ENCODE assay signal across 1 cellular context in the genomic region with DNA sequence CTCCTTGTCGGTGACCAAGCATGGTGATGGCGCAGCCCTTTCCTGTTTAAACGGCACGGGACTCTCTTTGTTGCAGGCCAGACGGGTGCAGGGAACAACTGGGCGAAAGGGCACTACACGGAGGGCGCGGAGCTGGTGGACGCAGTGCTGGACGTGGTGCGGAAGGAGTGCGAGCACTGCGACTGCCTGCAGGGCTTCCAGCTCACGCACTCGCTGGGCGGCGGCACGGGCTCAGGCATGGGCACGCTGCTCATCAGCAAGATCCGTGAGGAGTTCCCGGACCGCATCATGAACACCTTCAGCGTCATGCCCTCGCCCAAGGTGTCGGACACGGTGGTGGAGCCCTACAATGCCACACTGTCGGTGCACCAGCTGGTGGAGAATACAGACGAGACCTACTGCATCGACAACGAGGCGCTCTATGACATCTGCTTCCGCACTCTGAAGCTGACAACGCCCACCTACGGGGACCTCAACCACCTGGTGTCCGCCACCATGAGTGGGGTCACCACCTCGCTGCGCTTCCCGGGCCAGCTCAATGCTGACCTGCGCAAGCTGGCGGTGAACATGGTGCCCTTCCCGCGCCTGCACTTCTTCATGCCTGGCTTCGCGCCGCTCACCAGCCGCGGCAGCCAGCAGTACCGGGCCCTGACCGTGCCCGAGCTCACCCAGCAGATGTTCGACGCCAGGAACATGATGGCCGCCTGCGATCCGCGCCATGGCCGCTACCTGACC.
TF ChIP-seq lines count a peak whose summit lies in the region.

No MANE protein-coding gene starts in this region.

TF ChIP-seq in K562, 482 proteins besides CTCF, POLR2A, EP300 and RAD21:
- TF ChIP-seq BHLHE40 (IDR thresholded peaks at IDR 0.05; ENCODE audit: low read length) = no peak
- peak; percentile 59; the same call in 1 of the 2 replicates for TF ChIP-seq POLR2G (IDR thresholded peaks at IDR 0.05; ENCODE audit: low read depth, low read length)
- TF ChIP-seq, protein P1, sequence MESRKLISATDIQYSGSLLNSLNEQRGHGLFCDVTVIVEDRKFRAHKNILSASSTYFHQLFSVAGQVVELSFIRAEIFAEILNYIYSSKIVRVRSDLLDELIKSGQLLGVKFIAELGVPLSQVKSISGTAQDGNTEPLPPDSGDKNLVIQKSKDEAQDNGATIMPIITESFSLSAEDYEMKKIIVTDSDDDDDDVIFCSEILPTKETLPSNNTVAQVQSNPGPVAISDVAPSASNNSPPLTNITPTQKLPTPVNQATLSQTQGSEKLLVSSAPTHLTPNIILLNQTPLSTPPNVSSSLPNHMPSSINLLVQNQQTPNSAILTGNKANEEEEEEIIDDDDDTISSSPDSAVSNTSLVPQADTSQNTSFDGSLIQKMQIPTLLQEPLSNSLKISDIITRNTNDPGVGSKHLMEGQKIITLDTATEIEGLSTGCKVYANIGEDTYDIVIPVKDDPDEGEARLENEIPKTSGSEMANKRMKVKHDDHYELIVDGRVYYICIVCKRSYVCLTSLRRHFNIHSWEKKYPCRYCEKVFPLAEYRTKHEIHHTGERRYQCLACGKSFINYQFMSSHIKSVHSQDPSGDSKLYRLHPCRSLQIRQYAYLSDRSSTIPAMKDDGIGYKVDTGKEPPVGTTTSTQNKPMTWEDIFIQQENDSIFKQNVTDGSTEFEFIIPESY (CRISPR knock-in tag; IDR thresholded peaks at IDR 0.05) = peak; percentile 87
- TF ChIP-seq MYNN (IDR thresholded peaks at IDR 0.05) = 0 out of 2 replicates have a peak, but pooled peaks have one; percentile 7
- TF ChIP-seq MYNN (CRISPR knock-in tag; IDR thresholded peaks at IDR 0.05) = no peak
- no peak for TF ChIP-seq ZC3H8 (IDR thresholded peaks at IDR 0.05)
- no peak for TF ChIP-seq ZNF354B (CRISPR knock-in tag; IDR thresholded peaks at IDR 0.05)
- TF ChIP-seq NUFIP1 (IDR thresholded peaks at IDR 0.05; ENCODE audit: partially characterized antibody) = no peak
- peak; percentile 46; the same call in 1 of the 2 replicates for TF ChIP-seq RBFOX2 (IDR thresholded peaks at IDR 0.05; ENCODE audit: low read depth, low read length)
- no peak for TF ChIP-seq ZBTB17 (CRISPR knock-in tag; IDR thresholded peaks at IDR 0.05)
- no peak for TF ChIP-seq FUS (optimal IDR thresholded peaks at IDR 0.05; ENCODE audit: low read depth, low read length)
- peak in 1 of 3 experiments; percentile 23 for TF ChIP-seq YY1 (IDR thresholded peaks at IDR 0.05; ENCODE audit: borderline replicate concordance in 1 of 3, control insufficient read depth in 1 of 3, extremely low read depth in 1 of 3, insufficient read depth in 3 of 3, insufficient read length in 1 of 3, insufficient replicate concordance in 2 of 3, low read depth in 1 of 3, low read length in 2 of 3)
